In the genomic region with DNA sequence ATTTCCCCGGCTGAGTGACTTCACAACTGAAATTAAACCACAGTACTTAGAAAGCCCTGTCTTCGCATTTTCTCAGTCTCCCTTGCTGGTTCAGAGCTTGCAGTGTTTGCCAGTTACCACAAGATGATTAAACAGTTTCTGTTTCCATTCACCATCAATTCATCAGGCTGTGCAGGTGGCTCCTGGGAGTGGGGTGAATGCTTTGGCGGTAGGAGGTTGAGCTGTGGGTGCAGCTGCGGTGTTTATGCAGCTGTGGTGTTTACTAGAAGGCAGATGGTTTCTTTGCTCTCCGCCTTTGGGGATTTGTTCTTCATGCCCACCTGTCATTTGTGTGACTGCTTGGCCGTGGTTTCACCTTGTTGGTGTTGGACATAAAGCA, we compare ENCODE assay signal across 8 cellular contexts. TPM values are rescaled to one million over a fixed set of nuclear protein-coding genes. Genes with fewer than 3 reads are reported as not detected.
DNase-seq lines count a peak whose midpoint lies in the region; ATAC-seq and TF ChIP-seq lines count a peak whose summit lies in the region.

No MANE protein-coding gene starts in this region.

- H3K23me2 ChIP-seq in H9 (ENCODE audit: insufficient read length, low read depth, low read length, poor library complexity, severe bottlenecking) = no peaks in the 10 kb centered on the region

- DNase-seq in GM13977 (ENCODE audit: low spot score) = peak; percentile 76
- DNase-seq in H9 = no peak
- peak; percentile 80 for DNase-seq in NCI-H1105 treated with DMSO at 0.1 percent for 48 hours (lab: John Stamatoyannopoulos, UW)
- peak; percentile 79 for DNase-seq in activated CD4-positive, alpha-beta T cell treated with anti-CD3 and anti-CD28 coated beads for 48 hours
- DNase-seq in mucosa of descending colon = peak in 2 of 3 donors; percentile 25 to 42
- DNase-seq in osteoblast (ENCODE audit: insufficient read length, low spot score, missing footprints) = no peak
- DNase-seq in WERI-Rb-1 = no peak
- no peak for DNase-seq in right atrium auricular region (ENCODE audit: low spot score)

- TF ChIP-seq CTCF in GM13977 (IDR thresholded peaks at IDR 0.05; ENCODE audit: extremely low read depth, insufficient read depth, missing control alignments) = no peak
- TF ChIP-seq CTCF in H9 (conservative IDR thresholded peaks at IDR 0.05) = no peak
- no peak for TF ChIP-seq CTCF in mucosa of descending colon (IDR thresholded peaks at IDR 0.05)
- no peak for TF ChIP-seq CTCF in osteoblast (IDR thresholded peaks at IDR 0.05; ENCODE audit: extremely low read depth, low read depth, low read length)
- no peak for TF ChIP-seq CTCF in WERI-Rb-1 (IDR thresholded peaks at IDR 0.05; ENCODE audit: low read depth, low read length)
- no peak for TF ChIP-seq CTCF in right atrium auricular region (IDR thresholded peaks at IDR 0.05)

- H3K79me1 ChIP-seq in H9 (ENCODE audit: insufficient read depth, low read depth, low read length, poor library complexity, severe bottlenecking) = no peaks in the 10 kb centered on the region

- H3K56ac ChIP-seq in H9 (ENCODE audit: insufficient read length, low read depth, low read length) = no peak overlapping the region

- H3K4me1 Mint-ChIP-seq in H9 = peaks cover 63 to 73% of the 10 kb centered on the region in 2 experiments

- H4K8ac ChIP-seq in H9 (replicated peaks; ENCODE audit: insufficient read length, low read depth, low read length) = no peak overlapping the region

- H4K91ac ChIP-seq in H9 (ENCODE audit: insufficient read length, low read depth, low read length) = no peak overlapping the region

- ATAC-seq in mucosa of descending colon = peak; percentile 87

- H3T11ph ChIP-seq in H9 (ENCODE audit: low read length) = no peak overlapping the region

- no peak overlapping the region for H2BK12ac ChIP-seq in H9 (ENCODE audit: insufficient read length, low read depth, low read length)

- H3K9ac ChIP-seq in H9 (ENCODE audit: extremely low read depth, insufficient read length, low read length) = no peak overlapping the region

- H3K9me3 Mint-ChIP-seq in H9 = no peaks in the 10 kb centered on the region

- H3K4me2 ChIP-seq in H9 (ENCODE audit: insufficient read depth, insufficient read length, low read length) = no peak overlapping the region
- no peak overlapping the region for H3K4me2 ChIP-seq in osteoblast (ENCODE audit: insufficient read depth, low read length)

- H3K9me3 ChIP-seq in H9 (ENCODE audit: control insufficient read depth, low read depth, low read length) (no peaks in the 10 kb centered on the region), mucosa of descending colon (no peaks in the 10 kb centered on the region), osteoblast (ENCODE audit: low read depth, low read length) (no peaks in the 10 kb centered on the region), WERI-Rb-1 (ENCODE audit: severe bottlenecking) (no peaks in the 10 kb centered on the region), right atrium auricular region (no peaks in the 10 kb centered on the region)

- H4K20me1 ChIP-seq in H9 (ENCODE audit: control insufficient read depth, insufficient read depth, insufficient read length) (no peaks in the 10 kb centered on the region), osteoblast (ENCODE audit: insufficient read depth, low read length) (no peaks in the 10 kb centered on the region)

- H3K36me3 ChIP-seq in mucosa of descending colon (ENCODE audit: low read depth) (no peaks in the 10 kb centered on the region), osteoblast (ENCODE audit: insufficient read depth, low read length) (no peaks in the 10 kb centered on the region), WERI-Rb-1 (no peaks in the 10 kb centered on the region), right atrium auricular region (no peaks in the 10 kb centered on the region)

- H2BK120ac ChIP-seq in H9 (ENCODE audit: low read depth, low read length, poor library complexity, severe bottlenecking) = no peak overlapping the region

- H3K36me3 Mint-ChIP-seq in H9 (ENCODE audit: insufficient read depth in 1 of 3, low read depth in 3 of 3) = peaks cover 9 to 16% (median 12%) of the 10 kb centered on the region in 3 experiments; a peak in 6 of 7 replicates

- no peak overlapping the region for H3K14ac ChIP-seq in H9 (ENCODE audit: insufficient read depth, low read length)

- H2BK5ac ChIP-seq in H9 (ENCODE audit: insufficient read length, low read length) = no peak overlapping the region

- intact Hi-C loops in mucosa of descending colon (cut with DNase I, micrococcal nuclease) = no loop called here

- H3K27ac ChIP-seq in H9 (ENCODE audit: insufficient read length, low read depth, low read length) (no peak overlapping the region), osteoblast (ENCODE audit: low read depth, low read length) (no peak overlapping the region), WERI-Rb-1 (no peak overlapping the region), right atrium auricular region (no peak overlapping the region)

- WGBS in H9 (ENCODE audit: extremely low coverage, insufficient read length, low lambda C conversion rate) = no CpG with 5 or more reads among the region's 6 CpGs

- no peaks in the 10 kb centered on the region; the same call in 1 of the 2 replicates for H3K27me3 Mint-ChIP-seq in H9 (ENCODE audit: low read depth)

- no peaks in the 10 kb centered on the region for H3K27me3 ChIP-seq in H9 (ENCODE audit: insufficient read depth, low read length)
- peaks cover 55% of the 10 kb centered on the region for H3K27me3 ChIP-seq in osteoblast (ENCODE audit: insufficient read depth, low read length)
- peaks cover 85% of the 10 kb centered on the region for H3K27me3 ChIP-seq in WERI-Rb-1 (ENCODE audit: insufficient read depth, low read depth, severe bottlenecking)
- no peaks in the 10 kb centered on the region for H3K27me3 ChIP-seq in right atrium auricular region

- no peak overlapping the region for H3K23ac ChIP-seq in H9 (ENCODE audit: insufficient read length, low read depth, low read length)

- H3K18ac ChIP-seq in H9 (ENCODE audit: insufficient read length, low read depth, low read length) = no peak overlapping the region

- H2BK20ac ChIP-seq in H9 (ENCODE audit: low read depth, low read length, poor library complexity, severe bottlenecking) = no peak overlapping the region

- H2AFZ ChIP-seq in H9 (ENCODE audit: low read length) (no peak overlapping the region), osteoblast (ENCODE audit: low read length) (no peak overlapping the region)

- in situ Hi-C loops in GM13977 (cut with MboI; ENCODE audit: low pct_unique_long_range_greater_than_20kb, low sequenced_read_pairs, unreplicated experiment) = no loop called here

- H3K4me3 ChIP-seq in mucosa of descending colon (no peak overlapping the region), osteoblast (ENCODE audit: insufficient read depth, low read length) (no peak overlapping the region), WERI-Rb-1 (ENCODE audit: low read depth, low read length) (no peak overlapping the region), right atrium auricular region (no peak overlapping the region)

- H2AK5ac ChIP-seq in H9 (ENCODE audit: insufficient read length, low read length) = no peak overlapping the region

- no peak overlapping the region; a peak in 1 of 5 replicates for H3K4me3 Mint-ChIP-seq in H9

- H3K4me1 ChIP-seq in H9 (ENCODE audit: insufficient read depth, low read length) (peaks cover 28% of the 10 kb centered on the region), mucosa of descending colon (ENCODE audit: low read depth) (peaks cover 3% of the 10 kb centered on the region), osteoblast (ENCODE audit: insufficient read depth, low read length) (no peaks in the 10 kb centered on the region), right atrium auricular region (no peaks in the 10 kb centered on the region)

- no peak overlapping the region for H4K5ac ChIP-seq in H9 (ENCODE audit: insufficient read length, low read depth, low read length)

- H3K79me2 ChIP-seq in H9 (ENCODE audit: insufficient read depth, low read length) (peaks cover 8% of the 10 kb centered on the region; the same call in 1 of the 2 replicates), osteoblast (ENCODE audit: insufficient read depth, low read length) (no peaks in the 10 kb centered on the region)

- no peak overlapping the region for H3K4ac ChIP-seq in H9 (ENCODE audit: low read depth, low read length)

- peak overlapping the region; percentile 50 to 82 (median 65); a peak in 6 of 7 replicates for H3K27ac Mint-ChIP-seq in H9

- no peak overlapping the region for H2BK15ac ChIP-seq in H9 (ENCODE audit: low read depth, low read length)

RNA-seq across cellular contexts. Expression of gene ACOXL, which starts 16.1 kb away (rescaled TPM):
- total RNA-seq in H9 (2021) (33.3 and 37.6 TPM in 2 replicates), mucosa of descending colon (1 to 10 TPM in 1 of 3 donors, under 1 TPM in 2; 0.51 to 1.2 (median 0.87) TPM), osteoblast (not detected in 2 replicates), right atrium auricular region (under 1 TPM; 0.33 to 0.55 TPM)

Comparison
In these comparisons a context has a peak if more than half of its experiments do, and no peak if none do; other contexts are left out.
1. DNase-seq: peak in GM13977 (single experiment), NCI-H1105 treated with DMSO at 0.1 percent for 48 hours (single experiment), activated CD4-positive, alpha-beta T cell treated with anti-CD3 and anti-CD28 coated beads for 48 hours (single experiment) and mucosa of descending colon (2 of 3); none in H9 (single experiment), osteoblast (single experiment), WERI-Rb-1 (single experiment) and right atrium auricular region (single experiment).
2. RNA of gene ACOXL, which starts 16.1 kb away (total RNA-seq): 33.3 to 37.6 TPM in H9; 0.51 to 1.2 TPM in mucosa of descending colon, 0.33 to 0.55 TPM in right atrium auricular region and not detected in osteoblast; every median in the first group is over 10 times any median in the second.